ENCODE assay signal across 1 cellular context in genomic region chr14:72822946-72823611, GRCh38.
TF ChIP-seq lines count a peak whose summit lies in the region.

No MANE protein-coding gene starts in this region.

TF ChIP-seq in K562, 482 proteins besides CTCF, POLR2A, EP300 and RAD21 (continued from another document and continues in another):
- TF ChIP-seq ZBTB49 (CRISPR knock-in tag; IDR thresholded peaks at IDR 0.05; ENCODE audit: borderline replicate concordance): no peak
- peak; percentile 71; the same call in 1 of the 2 replicates for TF ChIP-seq ZNF644 (tag; IDR thresholded peaks at IDR 0.05; ENCODE audit: low read depth)
- peak; percentile 48; the same call in 1 of the 2 replicates for TF ChIP-seq IRF9 (tag; IDR thresholded peaks at IDR 0.05)
- peak; percentile 45 for TF ChIP-seq EP400 (IDR thresholded peaks at IDR 0.05)
- peak; percentile 66; the same call in 1 of the 2 replicates for TF ChIP-seq GTF2A2 (tag; IDR thresholded peaks at IDR 0.05)
- peak; percentile 30; the same call in 1 of the 2 replicates for TF ChIP-seq ATF7 (IDR thresholded peaks at IDR 0.05)
- TF ChIP-seq HNRNPH1 (optimal IDR thresholded peaks at IDR 0.05; ENCODE audit: low read depth, low read length): no peak
- peak in 1 of 2 experiments; percentile 57; a peak in 1 of 4 replicates for TF ChIP-seq TBL1XR1 (IDR thresholded peaks at IDR 0.05; ENCODE audit: low read length in 2 of 2)
- no peak for TF ChIP-seq NRF1 (conservative IDR thresholded peaks at IDR 0.05 in 1 of 2, IDR thresholded peaks at IDR 0.05 in 1 of 2)
- TF ChIP-seq TBP (optimal IDR thresholded peaks at IDR 0.05; ENCODE audit: low read depth, low read length): no peak
- TF ChIP-seq CEBPG (CRISPR knock-in tag; IDR thresholded peaks at IDR 0.05): no peak
- no peak for TF ChIP-seq CEBPG (tag; conservative IDR thresholded peaks at IDR 0.05 in 1 of 2, IDR thresholded peaks at IDR 0.05 in 1 of 2)
- peak; percentile 76 for TF ChIP-seq MTA2 (IDR thresholded peaks at IDR 0.05; ENCODE audit: low read depth)
- peak; percentile 50; the same call in 1 of the 2 replicates for TF ChIP-seq STAT5A (IDR thresholded peaks at IDR 0.05; ENCODE audit: borderline replicate concordance, low read length)
- TF ChIP-seq CTCFL (IDR thresholded peaks at IDR 0.05; ENCODE audit: borderline replicate concordance, insufficient read depth, low read depth, low read length, poor library complexity, severe bottlenecking): no peak
- TF ChIP-seq NCOA4 (IDR thresholded peaks at IDR 0.05; ENCODE audit: partially characterized antibody): no peak
- TF ChIP-seq TFAP4 (CRISPR knock-in tag; IDR thresholded peaks at IDR 0.05; ENCODE audit: borderline replicate concordance): peak; percentile 72; the same call in 1 of the 2 replicates
- TF ChIP-seq BHLHE40 (IDR thresholded peaks at IDR 0.05; ENCODE audit: low read length): peak; percentile 24; the same call in 1 of the 2 replicates
- 0 out of 2 replicates have a peak, but pooled peaks have one; percentile 38 for TF ChIP-seq ZNF584 (CRISPR knock-in tag; IDR thresholded peaks at IDR 0.05; ENCODE audit: low read depth)
- TF ChIP-seq ESRRA (IDR thresholded peaks at IDR 0.05; ENCODE audit: borderline replicate concordance, low read depth): peak; percentile 58; the same call in 1 of the 2 replicates
- peak; percentile 76 for TF ChIP-seq DPF2 (IDR thresholded peaks at IDR 0.05)
- TF ChIP-seq CLOCK (CRISPR knock-in tag; IDR thresholded peaks at IDR 0.05; ENCODE audit: borderline replicate concordance): no peak
- peak; percentile 72 for TF ChIP-seq FOSL1 (tag; conservative IDR thresholded peaks at IDR 0.05)
- peak in 2 of 3 experiments; percentile 17 to 85 for TF ChIP-seq YY1 (IDR thresholded peaks at IDR 0.05; ENCODE audit: borderline replicate concordance in 1 of 3, control insufficient read depth in 1 of 3, extremely low read depth in 1 of 3, insufficient read depth in 3 of 3, insufficient read length in 1 of 3, insufficient replicate concordance in 2 of 3, low read depth in 1 of 3, low read length in 2 of 3)
- TF ChIP-seq SLC30A9 (CRISPR knock-in tag; IDR thresholded peaks at IDR 0.05): no peak
- no peak for TF ChIP-seq ZNF512 (tag; IDR thresholded peaks at IDR 0.05)
- TF ChIP-seq JUN (IDR thresholded peaks at IDR 0.05; ENCODE audit: borderline replicate concordance, low read depth, low read length): no peak
- no peak for TF ChIP-seq JUN (CRISPR knock-in tag; IDR thresholded peaks at IDR 0.05; ENCODE audit: borderline replicate concordance)
- TF ChIP-seq SRSF1 (IDR thresholded peaks at IDR 0.05; ENCODE audit: low read depth, low read length): no peak
- no peak for TF ChIP-seq NCOA6 (IDR thresholded peaks at IDR 0.05)
- TF ChIP-seq MED1 (CRISPR knock-in tag; IDR thresholded peaks at IDR 0.05; ENCODE audit: borderline replicate concordance): no peak
- no peak for TF ChIP-seq HMG20A (CRISPR knock-in tag; conservative IDR thresholded peaks at IDR 0.05)
- no peak for TF ChIP-seq SMAD1 (IDR thresholded peaks at IDR 0.05; ENCODE audit: low read depth, low read length, partially characterized antibody)
- TF ChIP-seq CREB1 (IDR thresholded peaks at IDR 0.05): no peak
- TF ChIP-seq CREB1 (CRISPR knock-in tag; IDR thresholded peaks at IDR 0.05): no peak
- TF ChIP-seq CGGBP1 (CRISPR knock-in tag; IDR thresholded peaks at IDR 0.05): no peak
- no peak for TF ChIP-seq RBM25 (IDR thresholded peaks at IDR 0.05; ENCODE audit: low read depth, low read length, severe bottlenecking)
- no peak for TF ChIP-seq NR2C1 (IDR thresholded peaks at IDR 0.05)
- peak; percentile 44; the same call in 1 of the 2 replicates for TF ChIP-seq NR2C1 (tag; IDR thresholded peaks at IDR 0.05)
- TF ChIP-seq NFIX (CRISPR knock-in tag; IDR thresholded peaks at IDR 0.05; ENCODE audit: low read depth): no peak
- peak in 1 of 3 experiments; percentile 41; a peak in 1 of 6 replicates for TF ChIP-seq ZBTB11 (CRISPR knock-in tag; IDR thresholded peaks at IDR 0.05)
- TF ChIP-seq ZNF133 (CRISPR knock-in tag; IDR thresholded peaks at IDR 0.05): no peak
- TF ChIP-seq TEAD4 (IDR thresholded peaks at IDR 0.05; ENCODE audit: low read length): peak; percentile 89
- no peak for TF ChIP-seq TEAD4 (CRISPR knock-in tag; IDR thresholded peaks at IDR 0.05; ENCODE audit: borderline replicate concordance)
- TF ChIP-seq TRIM28 (IDR thresholded peaks at IDR 0.05): no peak
- TF ChIP-seq ZNF124 (CRISPR knock-in tag; IDR thresholded peaks at IDR 0.05): no peak
- peak; percentile 14; the same call in 1 of the 2 replicates for TF ChIP-seq L3MBTL2 (IDR thresholded peaks at IDR 0.05)
- TF ChIP-seq TRIM25 (IDR thresholded peaks at IDR 0.05; ENCODE audit: borderline replicate concordance): no peak
- TF ChIP-seq NR4A1 (CRISPR knock-in tag; IDR thresholded peaks at IDR 0.05): no peak
- peak; percentile 87 for TF ChIP-seq NR4A1 (tag; IDR thresholded peaks at IDR 0.05)
- no peak for TF ChIP-seq DDX20 (tag; IDR thresholded peaks at IDR 0.05; ENCODE audit: low read depth)
- no peak for TF ChIP-seq HLTF (IDR thresholded peaks at IDR 0.05)
- TF ChIP-seq HNRNPL (IDR thresholded peaks at IDR 0.05; ENCODE audit: low read depth, low read length): no peak
- TF ChIP-seq RCOR1 (IDR thresholded peaks at IDR 0.05; ENCODE audit: borderline replicate concordance in 1 of 2, low read depth in 2 of 2, low read length in 2 of 2): peak in 1 of 2 experiments; percentile 62; a peak in 1 of 4 replicates
- 0 out of 2 replicates have a peak, but pooled peaks have one; percentile 76 for TF ChIP-seq ZNF589 (CRISPR knock-in tag; IDR thresholded peaks at IDR 0.05; ENCODE audit: low read depth)
